In the genomic region with DNA sequence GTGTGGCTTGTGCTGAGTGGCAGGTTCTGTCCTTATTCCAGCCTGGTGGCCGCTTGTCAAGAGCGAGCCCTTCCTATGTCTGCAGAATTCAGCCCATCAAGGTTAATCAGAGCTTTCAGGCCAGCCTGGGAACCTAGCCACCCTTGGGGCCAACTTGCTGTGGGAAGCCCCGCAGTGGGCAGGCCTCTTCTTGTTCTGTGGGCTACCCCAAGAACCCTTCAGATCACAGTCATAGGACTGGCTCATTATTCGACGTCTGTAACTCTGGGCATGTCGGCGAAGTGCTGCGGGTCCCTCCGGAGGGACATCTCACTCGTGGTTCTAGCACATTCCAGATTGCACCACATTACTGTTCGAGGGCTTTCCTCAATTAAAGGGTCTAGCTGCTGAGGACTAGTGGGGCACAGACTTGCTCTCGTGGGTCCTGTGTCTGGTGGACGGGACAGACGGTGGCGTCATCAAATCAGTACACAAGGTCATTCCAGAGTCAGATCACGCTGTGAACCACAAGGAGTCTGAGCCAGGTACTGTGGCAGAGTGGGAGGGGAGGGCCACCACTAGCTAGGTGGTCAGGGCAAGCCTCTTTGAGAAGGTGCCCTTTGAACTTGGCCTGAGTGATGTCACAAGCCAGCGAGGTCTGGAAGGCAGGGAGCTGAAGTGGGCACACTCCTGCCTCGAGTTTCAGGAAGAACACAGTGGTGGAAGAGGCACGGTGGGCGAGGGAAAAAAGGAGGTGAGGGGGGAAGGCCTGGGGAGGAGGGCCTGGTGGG, we compare ENCODE assay signal across 10 cellular contexts. TPM values are rescaled to one million over a fixed set of nuclear protein-coding genes. Genes with fewer than 3 reads are reported as not detected.
DNase-seq lines count a peak whose midpoint lies in the region; ATAC-seq and TF ChIP-seq lines count a peak whose summit lies in the region.
"Had no signal": no experiment of that assay in that cellular context is flagged by ENCODE, and none has a peak within 500 bp of the region (broad histone marks: within the 10 kb centered on the region; RNA-seq: fewer than 3 reads in every experiment).

No MANE protein-coding gene starts in this region.

- peak overlapping the region; percentile 34 to 89 (median 52); a peak in 2 of 7 replicates for H3K27ac Mint-ChIP-seq in H9
- H3K27ac Mint-ChIP-seq in effector memory CD8-positive, alpha-beta T cell, result peak overlapping the region; percentile 88 to 94
- peak overlapping the region; percentile 51 for H3K27ac Mint-ChIP-seq in neural progenitor cell

- H4K91ac ChIP-seq in H9 (ENCODE audit: insufficient read length, low read depth, low read length), result no peak overlapping the region

- no peak for TF ChIP-seq CTCF in H9 (conservative IDR thresholded peaks at IDR 0.05)
- TF ChIP-seq CTCF in neural progenitor cell (IDR thresholded peaks at IDR 0.05), result no peak

- H3K36me3 Mint-ChIP-seq in H9 (ENCODE audit: insufficient read depth in 1 of 3, low read depth in 3 of 3), result no peaks in the 10 kb centered on the region
- peaks cover 3% of the 10 kb centered on the region for H3K36me3 Mint-ChIP-seq in effector memory CD8-positive, alpha-beta T cell (ENCODE audit: insufficient read depth)
- no peaks in the 10 kb centered on the region for H3K36me3 Mint-ChIP-seq in neural progenitor cell

- H3K18ac ChIP-seq in H9 (ENCODE audit: insufficient read length, low read depth, low read length), result no peak overlapping the region

- no peak overlapping the region for H4K5ac ChIP-seq in H9 (ENCODE audit: insufficient read length, low read depth, low read length)

- peaks cover 9 to 16% of the 10 kb centered on the region in 2 experiments for H3K4me1 Mint-ChIP-seq in H9
- peaks cover 50 to 60% of the 10 kb centered on the region in 2 donors for H3K4me1 Mint-ChIP-seq in effector memory CD8-positive, alpha-beta T cell (ENCODE audit: low read depth in 2 of 2)
- H3K4me1 Mint-ChIP-seq in neural progenitor cell, result peaks cover 29% of the 10 kb centered on the region

- no peak overlapping the region for H3K23ac ChIP-seq in H9 (ENCODE audit: insufficient read length, low read depth, low read length)

- H3K4me1 ChIP-seq in BLaER1 (peaks cover 99% of the 10 kb centered on the region), H9 (ENCODE audit: insufficient read depth, low read length) (no peaks in the 10 kb centered on the region), neural progenitor cell (peaks cover 11% of the 10 kb centered on the region)

- H3K36me3 ChIP-seq in BLaER1 (no peaks in the 10 kb centered on the region), neural progenitor cell (no peaks in the 10 kb centered on the region)

- no peak for ATAC-seq in effector memory CD8-positive, alpha-beta T cell (replicated peaks)
- no peak for ATAC-seq in HG03432 (IDR thresholded peaks at IDR 0.05; ENCODE audit: unreplicated experiment)
- no peak for ATAC-seq in activated CD4-positive, CD25-positive, alpha-beta regulatory T cell treated with anti-CD3 and anti-CD28 coated beads, Interleukin-2, amount 50 U/mL, for 24 hours

- intact Hi-C loops in head of caudate nucleus (cut with DNase I), result no loop called here

- H3K9me3 ChIP-seq in BLaER1, result peaks cover 4% of the 10 kb centered on the region; the same call in 1 of the 2 replicates
- H3K9me3 ChIP-seq in H9 (ENCODE audit: control insufficient read depth, low read depth, low read length), result no peaks in the 10 kb centered on the region
- H3K9me3 ChIP-seq in neural progenitor cell (ENCODE audit: low read depth), result no peaks in the 10 kb centered on the region

- H3K14ac ChIP-seq in H9 (ENCODE audit: insufficient read depth, low read length), result 0 out of 2 replicates have a peak overlapping the region, but pooled peaks have one; percentile 39

- no peaks in the 10 kb centered on the region for H3K79me2 ChIP-seq in H9 (ENCODE audit: insufficient read depth, low read length)
- H3K79me2 ChIP-seq in neural progenitor cell (ENCODE audit: low read depth), result no peaks in the 10 kb centered on the region

- no peaks in the 10 kb centered on the region for H3F3A ChIP-seq in neural progenitor cell (ENCODE audit: low read depth)

- no peak overlapping the region for H2BK120ac ChIP-seq in H9 (ENCODE audit: low read depth, low read length, poor library complexity, severe bottlenecking)

- H3K4me3 ChIP-seq in BLaER1, result no peak overlapping the region
- H3K4me3 ChIP-seq in neural progenitor cell, result no peak overlapping the region

- H3K79me1 ChIP-seq in H9 (ENCODE audit: insufficient read depth, low read depth, low read length, poor library complexity, severe bottlenecking), result no peaks in the 10 kb centered on the region

- H3K4me2 ChIP-seq in BLaER1 (peak overlapping the region; percentile 71), H9 (ENCODE audit: insufficient read depth, insufficient read length, low read length) (no peak overlapping the region), neural progenitor cell (no peak overlapping the region)

- H3K27me3 Mint-ChIP-seq in H9 (ENCODE audit: low read depth), result peaks cover 7% of the 10 kb centered on the region
- H3K27me3 Mint-ChIP-seq in effector memory CD8-positive, alpha-beta T cell, result no peaks in the 10 kb centered on the region
- peaks cover 2% of the 10 kb centered on the region for H3K27me3 Mint-ChIP-seq in neural progenitor cell (ENCODE audit: insufficient read depth, low read depth)

- H3K4me3 Mint-ChIP-seq in H9 (peak overlapping the region in 1 of 2 experiments; percentile 28; a peak in 1 of 5 replicates), neural progenitor cell (no peak overlapping the region)
- peak overlapping the region in 1 of 2 donors; percentile 45 for H3K4me3 Mint-ChIP-seq in effector memory CD8-positive, alpha-beta T cell

- no CpG with 5 or more reads among the region's 20 CpGs for WGBS in H9 (ENCODE audit: extremely low coverage, insufficient read length, low lambda C conversion rate)

- no peak overlapping the region for H3T11ph ChIP-seq in H9 (ENCODE audit: low read length)

- no peak for DNase-seq in H9
- no peak for DNase-seq in effector memory CD8-positive, alpha-beta T cell
- DNase-seq in neural progenitor cell (ENCODE audit: low spot score), result no peak
- DNase-seq in NCI-H1105 treated with DMSO at 0.1 percent for 48 hours (lab: John Stamatoyannopoulos, UW), result no peak
- DNase-seq in head of caudate nucleus, result no peak
- DNase-seq: hypothalamus, NCI-H1417 treated with DMSO at 0.1 percent for 48 hours had no signal

- H4K20me1 ChIP-seq in BLaER1 (no peaks in the 10 kb centered on the region), H9 (ENCODE audit: control insufficient read depth, insufficient read depth, insufficient read length) (no peaks in the 10 kb centered on the region), neural progenitor cell (ENCODE audit: low read depth) (no peaks in the 10 kb centered on the region)

- H3K56ac ChIP-seq in H9 (ENCODE audit: insufficient read length, low read depth, low read length), result no peak overlapping the region

- no peak overlapping the region for H3K9ac ChIP-seq in BLaER1
- no peak overlapping the region for H3K9ac ChIP-seq in H9 (ENCODE audit: extremely low read depth, insufficient read length, low read length)
- no peak overlapping the region for H3K9ac ChIP-seq in neural progenitor cell

- no peak overlapping the region for H2BK15ac ChIP-seq in H9 (ENCODE audit: low read depth, low read length)

- no peaks in the 10 kb centered on the region for H3K23me2 ChIP-seq in H9 (ENCODE audit: insufficient read length, low read depth, low read length, poor library complexity, severe bottlenecking)

- H2AFZ ChIP-seq in H9 (ENCODE audit: low read length) (no peak overlapping the region), neural progenitor cell (replicated peaks) (peak overlapping the region; percentile 60)

- no peak overlapping the region for H2BK20ac ChIP-seq in H9 (ENCODE audit: low read depth, low read length, poor library complexity, severe bottlenecking)

- no peak overlapping the region for H3K4ac ChIP-seq in H9 (ENCODE audit: low read depth, low read length)

- H3K27ac ChIP-seq in BLaER1, result peak overlapping the region; percentile 62
- no peak overlapping the region for H3K27ac ChIP-seq in H9 (ENCODE audit: insufficient read length, low read depth, low read length)
- no peak overlapping the region for H3K27ac ChIP-seq in neural progenitor cell

- H3K27me3 ChIP-seq in BLaER1 (no peaks in the 10 kb centered on the region), H9 (ENCODE audit: insufficient read depth, low read length) (no peaks in the 10 kb centered on the region), neural progenitor cell (no peaks in the 10 kb centered on the region)

- H2BK12ac ChIP-seq in H9 (ENCODE audit: insufficient read length, low read depth, low read length), result no peak overlapping the region

- no peak overlapping the region for H4K8ac ChIP-seq in H9 (replicated peaks; ENCODE audit: insufficient read length, low read depth, low read length)

- no peak overlapping the region for H2AK5ac ChIP-seq in H9 (ENCODE audit: insufficient read length, low read length)

- H3K9me3 Mint-ChIP-seq in H9 (no peaks in the 10 kb centered on the region; a peak in 1 of 5 replicates), neural progenitor cell (no peaks in the 10 kb centered on the region)
- peaks cover 0 to 6% of the 10 kb centered on the region in 2 donors for H3K9me3 Mint-ChIP-seq in effector memory CD8-positive, alpha-beta T cell

- no peak overlapping the region for H2BK5ac ChIP-seq in H9 (ENCODE audit: insufficient read length, low read length)

RNA-seq across cellular contexts. Expression of a gene that starts 20.3 kb away (rescaled TPM):
- total RNA-seq in H9 (2021) (0.57 and 0.68 TPM in 2 replicates), neural progenitor cell (ENCODE audit: low replicate concordance) (0.04 and 0.22 TPM in 2 replicates)
